ENCODE assay signal across 8 cellular contexts in genomic region chr2:25347205-25347815, GRCh38. TPM values are rescaled to one million over a fixed set of nuclear protein-coding genes. Genes with fewer than 3 reads are reported as not detected.
A peak's percentile ranks its signal among the peaks of the same experiment; 100 is the strongest.
DNase-seq lines count a peak whose midpoint lies in the region; ATAC-seq and TF ChIP-seq lines count a peak whose summit lies in the region.
"Had no signal": no experiment of that assay in that cellular context is flagged by ENCODE, and none has a peak within 500 bp of the region (broad histone marks: within the 10 kb centered on the region; RNA-seq: fewer than 3 reads in every experiment).

No MANE protein-coding gene starts in this region.

- H3K36me3 ChIP-seq in Loucy (ENCODE audit: insufficient read depth, low read length): no peaks in the 10 kb centered on the region
- H3K36me3 ChIP-seq in adipocyte (ENCODE audit: control insufficient read depth, insufficient read depth, low read length, severe bottlenecking): no peaks in the 10 kb centered on the region
- no peaks in the 10 kb centered on the region for H3K36me3 ChIP-seq in gastrocnemius medialis
- no peaks in the 10 kb centered on the region for H3K36me3 ChIP-seq in H7 (replicated peaks; ENCODE audit: control insufficient read depth, insufficient read depth, low read length)

- 0 out of 2 replicates have a peak overlapping the region, but pooled peaks have one; percentile 1 for H2AFZ ChIP-seq in Loucy (ENCODE audit: low read length)

- H4K20me1 ChIP-seq in Loucy (ENCODE audit: insufficient read depth, low read length, poor library complexity, severe bottlenecking): no peaks in the 10 kb centered on the region

- in situ Hi-C loops in gastrocnemius medialis (cut with MboI; ENCODE audit: low sequenced_read_pairs in 4 of 4): loop anchor here in 1 of 4 donors (5.0 kb wide), 1 partner anchor 175 kb away; no protein-coding TSS in a partner anchor

- H3K27ac ChIP-seq in gastrocnemius medialis: no peak overlapping the region

- DNase-seq in ELR (ENCODE audit: low read depth): peak; percentile 65
- DNase-seq in adipocyte (ENCODE audit: low read depth): peak; percentile 14
- DNase-seq in gastrocnemius medialis: peak in 1 of 2 donors; percentile 53
- no peak for DNase-seq in H7
- DNase-seq: activated gamma-delta T cell treated with Interleukin-2 at 50 U/mL for 16 hours had no signal

- H3K4me1 ChIP-seq in Loucy (ENCODE audit: insufficient read depth, low read length, poor library complexity, severe bottlenecking) (peaks cover 4% of the 10 kb centered on the region), adipocyte (ENCODE audit: control insufficient read depth, insufficient read depth, low read length) (peaks cover 5% of the 10 kb centered on the region), gastrocnemius medialis (peaks cover 4 to 8% of the 10 kb centered on the region in 2 donors)

- no peaks in the 10 kb centered on the region for H3K79me2 ChIP-seq in Loucy (ENCODE audit: insufficient read depth, low read length)

- no peak overlapping the region for H3K4me2 ChIP-seq in Loucy (ENCODE audit: low read depth, low read length, poor library complexity, severe bottlenecking)

- H3K9ac ChIP-seq in Loucy (ENCODE audit: low read depth, low read length, poor library complexity, severe bottlenecking) (no peak overlapping the region), adipocyte (ENCODE audit: low read length) (no peak overlapping the region)

- no peak for TF ChIP-seq POLR2A in gastrocnemius medialis (IDR thresholded peaks at IDR 0.05)

- H3K9me3 ChIP-seq in Loucy (ENCODE audit: insufficient read depth, low read depth, low read length) (no peaks in the 10 kb centered on the region), adipocyte (ENCODE audit: control insufficient read depth, low read length) (no peaks in the 10 kb centered on the region), gastrocnemius medialis (no peaks in the 10 kb centered on the region)

- ATAC-seq in gastrocnemius medialis (peak; percentile 63 to 73), GM18868 (IDR thresholded peaks at IDR 0.05; ENCODE audit: unreplicated experiment) (no peak), GM19463 (IDR thresholded peaks at IDR 0.05; ENCODE audit: unreplicated experiment) (no peak)

- no peaks in the 10 kb centered on the region for H3K27me3 ChIP-seq in Loucy (ENCODE audit: insufficient read depth, low read length, poor library complexity, severe bottlenecking)
- no peaks in the 10 kb centered on the region for H3K27me3 ChIP-seq in adipocyte (replicated peaks; ENCODE audit: control insufficient read depth, insufficient read depth, low read length)
- no peaks in the 10 kb centered on the region for H3K27me3 ChIP-seq in gastrocnemius medialis
- no peaks in the 10 kb centered on the region for H3K27me3 ChIP-seq in H7 (ENCODE audit: control insufficient read depth, insufficient read depth, low read length)

- no peaks in the 10 kb centered on the region for H3F3A ChIP-seq in Loucy (ENCODE audit: low read depth)

- intact Hi-C loops in gastrocnemius medialis (cut with DNase I; ENCODE audit: low total_unique reads): loop anchor here (10.0 kb wide), 1 partner anchor 373 kb away; the partner anchor contains the start of gene DNAJC27

- H3K9me2 ChIP-seq in Loucy (replicated peaks; ENCODE audit: low read depth, low read length): no peaks in the 10 kb centered on the region

- no peak overlapping the region for H3K4me3 ChIP-seq in Loucy (ENCODE audit: low read length, poor library complexity, severe bottlenecking)
- no peak overlapping the region for H3K4me3 ChIP-seq in adipocyte (ENCODE audit: low read length)
- H3K4me3 ChIP-seq in gastrocnemius medialis: no peak overlapping the region
- H3K4me3 ChIP-seq in H7 (ENCODE audit: insufficient read depth, low read depth, low read length): no peak overlapping the region

- no peak for TF ChIP-seq CTCF in Loucy (conservative IDR thresholded peaks at IDR 0.05; ENCODE audit: low read length)
- no peak for TF ChIP-seq CTCF in gastrocnemius medialis (IDR thresholded peaks at IDR 0.05 in 4 of 5, conservative IDR thresholded peaks at IDR 0.05 in 1 of 5)

RNA-seq across cellular contexts. Expression of gene DNMT3A, which starts 5.6 kb away (rescaled TPM):
- total RNA-seq in gastrocnemius medialis: 10 to 100 TPM in 1 of 4 donors, 1 to 10 TPM in 3; 5.9 to 14.1 (median 8.0) TPM
- 48.6 and 63.1 TPM in 2 replicates for total RNA-seq in H7 (2014; rRNA removed; shearing (Covaris generic))

Comparison
In these comparisons a context has a peak if more than half of its experiments do, and no peak if none do; other contexts are left out.
1. ATAC-seq: peak in gastrocnemius medialis (2 of 2); none in GM18868 (single experiment) and GM19463 (single experiment).